11 cellular contexts compared by ENCODE assay signal in genomic region chr9:83304686-83305085, GRCh38.
DNase-seq lines count a peak whose midpoint lies in the region; ATAC-seq, FAIRE-seq and TF ChIP-seq lines count a peak whose summit lies in the region.
"Had no signal": no experiment of that assay in that cellular context is flagged by ENCODE, and none has a peak within 500 bp of the region (broad histone marks: within the 10 kb centered on the region; RNA-seq: fewer than 3 reads in every experiment).

No MANE protein-coding gene starts in this region.

- no peak for ATAC-seq in HepG2

- H3K9me3 ChIP-seq in liver (ENCODE audit: control insufficient read depth in 4 of 4, low read length in 3 of 4) (no peaks in the 10 kb centered on the region), HepG2 (ENCODE audit: low read length) (no peaks in the 10 kb centered on the region), colonic mucosa (no peaks in the 10 kb centered on the region)

- CTCF ChIA-PET in HepG2 (lab: Yijun Ruan, JAX; ENCODE audit: low intra/inter-chr PET ratio, low total read pairs) = no interaction called here
- CTCF ChIA-PET in activated CD4-positive, alpha-beta memory T cell treated with anti-CD3 and anti-CD28 coated beads for 36 hours (lab: Charles Lee) = no interaction called here

- H3K4me1 Mint-ChIP-seq in activated CD4-positive, alpha-beta memory T cell treated with anti-CD3 and anti-CD28 coated beads for 36 hours (ENCODE audit: low read depth) = no peaks in the 10 kb centered on the region

- H3K9ac ChIP-seq in liver (ENCODE audit: low read depth in 1 of 2, low read length in 2 of 2) (no peak overlapping the region), HepG2 (ENCODE audit: insufficient read depth, low read depth, low read length) (no peak overlapping the region), colonic mucosa (ENCODE audit: low read depth in 2 of 2, low read length in 2 of 2) (no peak overlapping the region)

- no peak overlapping the region for H2AFZ ChIP-seq in HepG2 (ENCODE audit: low read length)

- no peak overlapping the region for H3K4me3 Mint-ChIP-seq in activated CD4-positive, alpha-beta memory T cell treated with anti-CD3 and anti-CD28 coated beads for 36 hours

- in situ Hi-C loops in HepG2 (cut with HindIII; ENCODE audit: extremely low pct_ligation_motif_present, low pct_unique_long_range_greater_than_20kb) = no loop called here

- DNase-seq in HepG2 (ENCODE audit: low spot score) (no peak), colonic mucosa (peak; percentile 55), midbrain (lab: John Stamatoyannopoulos, UW) (peak; percentile 78), SW 1271 (lab: John Stamatoyannopoulos, UW) (no peak), GM19238 (ENCODE audit: insufficient read length, low spot score) (no peak), GDM1 (lab: John Stamatoyannopoulos, UW) (no peak)
- no peak for DNase-seq in activated CD4-positive, alpha-beta memory T cell treated with anti-CD3 and anti-CD28 coated beads for 36 hours
- DNase-seq: Karpas-422 had no signal

- TF ChIP-seq CTCF in liver (IDR thresholded peaks at IDR 0.05; ENCODE audit: low read depth, low read length, missing input control) (no peak), HepG2 (CRISPR knock-in tag; IDR thresholded peaks at IDR 0.05) (no peak), colonic mucosa (IDR thresholded peaks at IDR 0.05) (no peak)

- POLR2A ChIA-PET in HepG2 (lab: Yijun Ruan, JAX) = no interaction called here
- POLR2A ChIA-PET in activated CD4-positive, alpha-beta memory T cell treated with anti-CD3 and anti-CD28 coated beads for 36 hours (lab: Charles Lee) = no interaction called here

- no peaks in the 10 kb centered on the region for H3K79me2 ChIP-seq in HepG2 (ENCODE audit: insufficient read depth, low read length)

- TF ChIP-seq EP300 in HepG2 (IDR thresholded peaks at IDR 0.05; ENCODE audit: low read depth in 2 of 2, low read length in 2 of 2) = no peak
- TF ChIP-seq EP300 in HepG2 (CRISPR knock-in tag; IDR thresholded peaks at IDR 0.05; ENCODE audit: borderline replicate concordance) = no peak

- H3K4me2 ChIP-seq in HepG2 (ENCODE audit: low read depth, low read length) = no peak overlapping the region

- H3K9me3 Mint-ChIP-seq in activated CD4-positive, alpha-beta memory T cell treated with anti-CD3 and anti-CD28 coated beads for 36 hours = no peaks in the 10 kb centered on the region

- BruUV-seq in HepG2 (replicated peaks; lab: Mats Ljungman, UMichigan) = no TSS peak

- no peaks in the 10 kb centered on the region for H3K36me3 ChIP-seq in liver (ENCODE audit: control insufficient read depth in 4 of 4, insufficient read depth in 3 of 4, low read depth in 1 of 4, low read length in 3 of 4)
- H3K36me3 ChIP-seq in HepG2 (replicated peaks in 1 of 2; ENCODE audit: control insufficient read depth in 1 of 2, insufficient read depth in 2 of 2, low read length in 2 of 2) = peaks cover 0 to 19% of the 10 kb centered on the region in 2 experiments; a peak in 2 of 5 replicates
- H3K36me3 ChIP-seq in colonic mucosa = no peaks in the 10 kb centered on the region

- H3K27me3 ChIP-seq in liver (ENCODE audit: control insufficient read depth in 4 of 4, insufficient read depth in 4 of 4, low read length in 3 of 4) (no peaks in the 10 kb centered on the region), HepG2 (ENCODE audit: control insufficient read depth in 1 of 2, insufficient read depth in 2 of 2, low read length in 2 of 2) (no peaks in the 10 kb centered on the region), colonic mucosa (no peaks in the 10 kb centered on the region)

- no peaks in the 10 kb centered on the region for H3K36me3 Mint-ChIP-seq in activated CD4-positive, alpha-beta memory T cell treated with anti-CD3 and anti-CD28 coated beads for 36 hours

- WGBS in liver = 36% methylated on average over 8 of the region's 8 CpGs
- WGBS in HepG2 (ENCODE audit: low lambda C conversion rate) = 96% methylated on average over 8 of the region's 8 CpGs

- H3K27ac Mint-ChIP-seq in activated CD4-positive, alpha-beta memory T cell treated with anti-CD3 and anti-CD28 coated beads for 36 hours = no peak overlapping the region

- peak in 1 of 2 donors; percentile 30 for TF ChIP-seq RAD21 in liver (IDR thresholded peaks at IDR 0.05)
- TF ChIP-seq RAD21 in HepG2 (CRISPR knock-in tag; IDR thresholded peaks at IDR 0.05) = no peak

- TF ChIP-seq POLR2A in HepG2 (IDR thresholded peaks at IDR 0.05; ENCODE audit: insufficient read depth in 1 of 2, low read depth in 2 of 2, low read length in 2 of 2) = no peak

- H3K27ac ChIP-seq in liver (ENCODE audit: low read depth in 1 of 2, low read length in 2 of 2) (no peak overlapping the region), HepG2 (ENCODE audit: extremely low read length, insufficient read depth, low read length) (no peak overlapping the region), colonic mucosa (no peak overlapping the region)

- H3K4me1 ChIP-seq in liver (ENCODE audit: control insufficient read depth in 4 of 4, insufficient read depth in 4 of 4, low read length in 3 of 4) (peaks cover 0 to 7% (median 3%) of the 10 kb centered on the region in 4 donors), HepG2 (ENCODE audit: insufficient read depth, low read length) (no peaks in the 10 kb centered on the region), colonic mucosa (no peaks in the 10 kb centered on the region)

- H3K27me3 Mint-ChIP-seq in activated CD4-positive, alpha-beta memory T cell treated with anti-CD3 and anti-CD28 coated beads for 36 hours = no peaks in the 10 kb centered on the region

- intact Hi-C loops in HepG2 (cut with micrococcal nuclease; ENCODE audit: unreplicated experiment) (no loop called here), colonic mucosa (cut with DNase I) (no loop called here)
- intact Hi-C loops in activated CD4-positive, alpha-beta memory T cell treated with anti-CD3 and anti-CD28 coated beads for 36 hours (cut with micrococcal nuclease) = no loop called here

- H3K4me3 ChIP-seq in liver (ENCODE audit: low read depth in 1 of 3, low read length in 3 of 3) (no peak overlapping the region), HepG2 (replicated peaks in 1 of 3; ENCODE audit: insufficient read depth in 1 of 3, low read depth in 2 of 3, low read length in 3 of 3) (no peak overlapping the region), colonic mucosa (no peak overlapping the region)

- no peaks in the 10 kb centered on the region for H4K20me1 ChIP-seq in HepG2 (ENCODE audit: insufficient read depth, low read length)

- no peak for FAIRE-seq in HepG2 (lab: Jason Lieb, UNC)
- FAIRE-seq: A204.1, colon had no signal

TF ChIP-seq in liver, 16 proteins besides CTCF, POLR2A, EP300 and RAD21:
- TF ChIP-seq SP1 (IDR thresholded peaks at IDR 0.05) (peak; percentile 11), FOXA2 (IDR thresholded peaks at IDR 0.05) (no peak)

TF ChIP-seq in HepG2, 621 proteins besides CTCF, POLR2A, EP300 and RAD21 (continues in another document):
- TF ChIP-seq ZNF496 (CRISPR knock-in tag; IDR thresholded peaks at IDR 0.05; ENCODE audit: insufficient replicate concordance) = no peak
- no peak for TF ChIP-seq ESRRA (CRISPR knock-in tag; IDR thresholded peaks at IDR 0.05; ENCODE audit: low read depth)
- no peak for TF ChIP-seq SSRP1 (CRISPR knock-in tag; IDR thresholded peaks at IDR 0.05)
- TF ChIP-seq DNMT3B (CRISPR knock-in tag; conservative IDR thresholded peaks at IDR 0.05) = no peak
- no peak for TF ChIP-seq ZNF772 (CRISPR knock-in tag; IDR thresholded peaks at IDR 0.05)
- no peak for TF ChIP-seq REPIN1 (CRISPR knock-in tag; IDR thresholded peaks at IDR 0.05; ENCODE audit: borderline replicate concordance, low read depth)
- TF ChIP-seq ZNF138 (CRISPR knock-in tag; IDR thresholded peaks at IDR 0.05; ENCODE audit: low read depth) = no peak
- TF ChIP-seq ZBTB10 (CRISPR knock-in tag; IDR thresholded peaks at IDR 0.05; ENCODE audit: borderline replicate concordance) = no peak
- no peak for TF ChIP-seq ZSCAN21 (CRISPR knock-in tag; IDR thresholded peaks at IDR 0.05; ENCODE audit: borderline replicate concordance)
- no peak for TF ChIP-seq ZNF121 (CRISPR knock-in tag; IDR thresholded peaks at IDR 0.05)
- TF ChIP-seq ZNF12 (CRISPR knock-in tag; IDR thresholded peaks at IDR 0.05) = no peak
- no peak for TF ChIP-seq HOXA5 (CRISPR knock-in tag; IDR thresholded peaks at IDR 0.05)
- no peak for TF ChIP-seq MAX (IDR thresholded peaks at IDR 0.05)
- TF ChIP-seq HOXA7 (CRISPR knock-in tag; IDR thresholded peaks at IDR 0.05) = no peak
- no peak for TF ChIP-seq PLSCR1 (CRISPR knock-in tag; IDR thresholded peaks at IDR 0.05; ENCODE audit: borderline replicate concordance)
- no peak for TF ChIP-seq KAT2B (IDR thresholded peaks at IDR 0.05; ENCODE audit: borderline replicate concordance, low read depth, low read length)

Comparison
In these comparisons a context has a peak if more than half of its experiments do, and no peak if none do; other contexts are left out.
1. DNase-seq: peak in colonic mucosa (single experiment) and midbrain (single experiment); none in HepG2 (single experiment), SW 1271 (0 of 2), GM19238 (single experiment), activated CD4-positive, alpha-beta memory T cell treated with anti-CD3 and anti-CD28 coated beads for 36 hours (single experiment) and GDM1 (single experiment).